ENCODE assay signal across 15 cellular contexts in the genomic region with DNA sequence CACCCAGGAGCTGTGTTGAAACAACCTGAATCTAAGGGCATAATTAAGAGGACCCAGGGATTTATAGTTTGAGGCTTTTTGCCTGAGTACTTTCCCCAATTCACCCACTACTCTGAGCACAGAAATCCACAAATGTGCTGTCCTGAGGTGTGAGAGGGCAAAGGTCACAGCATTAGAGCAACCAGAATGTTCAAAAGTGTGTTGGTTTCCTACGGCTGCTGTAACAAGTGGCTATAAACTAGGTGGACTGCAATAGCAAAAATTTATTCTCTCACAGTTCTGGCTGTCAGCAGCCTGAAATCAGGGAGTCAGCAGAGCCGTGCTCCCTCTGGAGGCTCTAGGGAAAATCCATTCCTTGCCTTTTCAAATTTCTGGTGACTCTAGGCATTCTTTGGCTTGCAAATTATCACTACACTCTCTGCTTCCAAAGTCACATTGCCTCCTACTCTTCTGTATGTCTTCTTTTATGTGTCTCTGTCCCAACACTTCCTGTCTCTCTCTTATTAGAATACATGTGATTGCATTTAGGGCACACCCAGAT.
DNase-seq lines count a peak whose midpoint lies in the region; ATAC-seq, FAIRE-seq and TF ChIP-seq lines count a peak whose summit lies in the region.
"Had no signal": no experiment of that assay in that cellular context is flagged by ENCODE, and none has a peak within 500 bp of the region (broad histone marks: within the 10 kb centered on the region; RNA-seq: fewer than 3 reads in every experiment).

No MANE protein-coding gene starts in this region.

- in situ Hi-C loops in astrocyte of the spinal cord (cut with HindIII; ENCODE audit: low sequenced_read_pairs), result no loop called here

- H3K4me3 ChIP-seq in astrocyte of the spinal cord (ENCODE audit: low read depth, low read length) (no peak overlapping the region), adrenal gland (no peak overlapping the region)
- H3K4me3 ChIP-seq: transverse colon had no signal

- TF ChIP-seq POLR2A in adrenal gland (IDR thresholded peaks at IDR 0.05), result no peak

- H3K4me1 Mint-ChIP-seq in T-helper 2 cell treated with Interferon-gamma antibody and Interleukin-4, amounts not matched to agents 5 μg/mL and 100 μg/mL, for 36 hours (ENCODE audit: low read depth), result no peaks in the 10 kb centered on the region
- H3K4me1 Mint-ChIP-seq in stimulated activated naive CD8-positive, alpha-beta T cell treated with anti-CD3 and anti-CD28 coated beads, Interleukin-15, amount 100 ng/mL, for 72 hours, result no peaks in the 10 kb centered on the region
- H3K4me1 Mint-ChIP-seq: activated T-helper 17 cell treated with anti-CD3 and anti-CD28 coated beads, Interleukin-2, amount 50 U/mL, for 72 hours; CD8-positive, alpha-beta memory T cell had no signal

- no peaks in the 10 kb centered on the region for H3K27me3 Mint-ChIP-seq in T-helper 2 cell treated with Interferon-gamma antibody and Interleukin-4, amounts not matched to agents 5 μg/mL and 100 μg/mL, for 36 hours (ENCODE audit: low read depth)
- no peaks in the 10 kb centered on the region for H3K27me3 Mint-ChIP-seq in stimulated activated naive CD8-positive, alpha-beta T cell treated with anti-CD3 and anti-CD28 coated beads, Interleukin-15, amount 100 ng/mL, for 72 hours

- no peaks in the 10 kb centered on the region for H3K9me3 ChIP-seq in adrenal gland (replicated peaks in 1 of 3)
- H3K9me3 ChIP-seq: transverse colon had no signal

- no peak overlapping the region for H3K27ac Mint-ChIP-seq in T-helper 2 cell treated with Interferon-gamma antibody and Interleukin-4, amounts not matched to agents 5 μg/mL and 100 μg/mL, for 36 hours
- H3K27ac Mint-ChIP-seq in stimulated activated naive CD8-positive, alpha-beta T cell treated with anti-CD3 and anti-CD28 coated beads, Interleukin-15, amount 100 ng/mL, for 72 hours, result no peak overlapping the region
- H3K27ac Mint-ChIP-seq: activated T-helper 17 cell treated with anti-CD3 and anti-CD28 coated beads, Interleukin-2, amount 50 U/mL, for 72 hours; CD8-positive, alpha-beta memory T cell had no signal

- no peaks in the 10 kb centered on the region for H3K9me3 Mint-ChIP-seq in T-helper 2 cell treated with Interferon-gamma antibody and Interleukin-4, amounts not matched to agents 5 μg/mL and 100 μg/mL, for 36 hours
- peaks cover 0 to 20% of the 10 kb centered on the region in 2 donors for H3K9me3 Mint-ChIP-seq in stimulated activated naive CD8-positive, alpha-beta T cell treated with anti-CD3 and anti-CD28 coated beads, Interleukin-15, amount 100 ng/mL, for 72 hours
- H3K9me3 Mint-ChIP-seq: activated T-helper 17 cell treated with anti-CD3 and anti-CD28 coated beads, Interleukin-2, amount 50 U/mL, for 72 hours had no signal

- no peaks in the 10 kb centered on the region for H3K36me3 Mint-ChIP-seq in T-helper 2 cell treated with Interferon-gamma antibody and Interleukin-4, amounts not matched to agents 5 μg/mL and 100 μg/mL, for 36 hours (ENCODE audit: low read depth)
- H3K36me3 Mint-ChIP-seq: CD8-positive, alpha-beta memory T cell had no signal

- H3K4me3 Mint-ChIP-seq in T-helper 2 cell treated with Interferon-gamma antibody and Interleukin-4, amounts not matched to agents 5 μg/mL and 100 μg/mL, for 36 hours, result no peak overlapping the region
- no peak overlapping the region for H3K4me3 Mint-ChIP-seq in stimulated activated naive CD8-positive, alpha-beta T cell treated with anti-CD3 and anti-CD28 coated beads, Interleukin-15, amount 100 ng/mL, for 72 hours
- H3K4me3 Mint-ChIP-seq: activated T-helper 17 cell treated with anti-CD3 and anti-CD28 coated beads, Interleukin-2, amount 50 U/mL, for 72 hours; CD8-positive, alpha-beta memory T cell had no signal

- DNase-seq in AG08396 (ENCODE audit: low spot score) (peak; percentile 22), HTR-8/SVneo (ENCODE audit: insufficient read length, low spot score) (no peak), astrocyte of the spinal cord (ENCODE audit: low read depth, low spot score) (peak; percentile 23), kidney tubule cell (ENCODE audit: low spot score) (peak; percentile 18), adrenal gland (no peak)
- no peak for DNase-seq in T-helper 2 cell treated with Interferon-gamma antibody and Interleukin-4, amounts not matched to agents 5 μg/mL and 100 μg/mL, for 36 hours (ENCODE audit: low spot score)
- DNase-seq in stimulated activated naive CD8-positive, alpha-beta T cell treated with anti-CD3 and anti-CD28 coated beads, Interleukin-15, amount 100 ng/mL, for 72 hours, result no peak
- DNase-seq: activated CD4-positive, CD25-positive, alpha-beta regulatory T cell treated with anti-CD3 and anti-CD28 coated beads, Interleukin-2, amount 50 U/mL, for 72 hours; CD8-positive, alpha-beta memory T cell; cortex of kidney; Kasumi-1; SHP77; transverse colon had no signal

- no peaks in the 10 kb centered on the region for H3K4me1 ChIP-seq in adrenal gland (replicated peaks in 1 of 2)
- H3K4me1 ChIP-seq: transverse colon had no signal

- FAIRE-seq in HTR-8/SVneo (lab: Jason Lieb, UNC), result peak; percentile 20

- no peaks in the 10 kb centered on the region for H3K36me3 ChIP-seq in adrenal gland (replicated peaks in 1 of 2)
- H3K36me3 ChIP-seq: transverse colon had no signal

- H3K27ac ChIP-seq in adrenal gland, result no peak overlapping the region
- H3K27ac ChIP-seq: transverse colon had no signal

- ATAC-seq in GM21529 (IDR thresholded peaks at IDR 0.05; ENCODE audit: unreplicated experiment), result no peak
- ATAC-seq in stimulated activated naive CD8-positive, alpha-beta T cell treated with anti-CD3 and anti-CD28 coated beads, Interleukin-15, amount 100 ng/mL, for 72 hours, result no peak
- ATAC-seq: activated T-helper 17 cell treated with anti-CD3 and anti-CD28 coated beads, Interleukin-2, amount 50 U/mL, for 72 hours had no signal

- no peaks in the 10 kb centered on the region for H3K27me3 ChIP-seq in adrenal gland
- H3K27me3 ChIP-seq: transverse colon had no signal

- intact Hi-C loops in adrenal gland (cut with DNase I), result no loop called here

- 48 to 54% (median 52%) methylated on average over 2 of the region's 2 CpGs for WGBS in adrenal gland, 4 donors

- TF ChIP-seq CTCF in astrocyte of the spinal cord (IDR thresholded peaks at IDR 0.05; ENCODE audit: low read depth, low read length), result peak; percentile 66
- TF ChIP-seq CTCF in adrenal gland (IDR thresholded peaks at IDR 0.05), result peak in 2 of 6 experiments; percentile 11 to 26

Comparison
In these comparisons a context has a peak if more than half of its experiments do, and no peak if none do; other contexts are left out.
1. DNase-seq: peak in AG08396 (single experiment), astrocyte of the spinal cord (single experiment) and kidney tubule cell (single experiment); none in HTR-8/SVneo (single experiment), T-helper 2 cell treated with Interferon-gamma antibody and Interleukin-4, amounts not matched to agents 5 μg/mL and 100 μg/mL, for 36 hours (single experiment), adrenal gland (0 of 7) and stimulated activated naive CD8-positive, alpha-beta T cell treated with anti-CD3 and anti-CD28 coated beads, Interleukin-15, amount 100 ng/mL, for 72 hours (0 of 2).